In genomic region chr9:20616808-20617207, GRCh38 we compare ENCODE assay signal across 17 cellular contexts.
"Had no signal": no experiment of that assay in that cellular context is flagged by ENCODE, and none has a peak within 500 bp of the region (broad histone marks: within the 10 kb centered on the region; RNA-seq: fewer than 3 reads in every experiment).

No MANE protein-coding gene starts in this region.

- ATAC-seq: left lobe of liver had no signal

- H3K27ac Mint-ChIP-seq: neural progenitor cell, progenitor cell of endocrine pancreas had no signal

- H3K27me3 ChIP-seq: tibial nerve had no signal

- H3K36me3 ChIP-seq: neural progenitor cell, tibial nerve had no signal

- DNase-seq: activated CD4-positive, alpha-beta T cell treated with anti-CD3 and anti-CD28 coated beads, Interleukin-2, amount 50 U/mL, for 1 hour; activated CD4-positive, CD25-positive, alpha-beta regulatory T cell treated with anti-CD3 and anti-CD28 coated beads, Interleukin-2, amount 50 U/mL, for 72 hours; activated CD8-positive, alpha-beta memory T cell treated with anti-CD3 and anti-CD28 coated beads for 24 hours; activated CD8-positive, alpha-beta memory T cell treated with anti-CD3 and anti-CD28 coated beads, Interleukin-2, amount 50 U/mL, for 48 hours; activated effector memory CD4-positive, alpha-beta T cell treated with anti-CD3 and anti-CD28 coated beads, Interleukin-2, amount 50 U/mL, for 16 hours; activated T-cell treated with anti-CD3 and anti-CD28 coated beads, Interleukin-2, amount 50 U/mL, for 48 hours; aorta; cortex of kidney; effector CD4-positive, alpha-beta T cell; kidney; stimulated activated CD4-positive, alpha-beta T cell treated with anti-CD3 and anti-CD28 coated beads, Interleukin-2, amount 100 ng/mL, for 24 hours; stimulated activated naive CD4-positive, alpha-beta T cell treated with Interleukin-2 at 50 U/mL for 16 hours had no signal

- H3K4me3 ChIP-seq: lung, neural progenitor cell, tibial nerve had no signal

- H3K4me3 Mint-ChIP-seq: neural progenitor cell had no signal

- H3K9me3 ChIP-seq: tibial nerve had no signal

- H2AFZ ChIP-seq: neural progenitor cell had no signal

- H3K9ac ChIP-seq: neural progenitor cell had no signal

- H3K27ac ChIP-seq: neural progenitor cell, tibial nerve had no signal

- H3K9me3 Mint-ChIP-seq: neural progenitor cell had no signal

- H3K4me2 ChIP-seq: neural progenitor cell had no signal
